Comparison of ENCODE assay signal across 13 cellular contexts in genomic region chr16:78684655-78685400, GRCh38.
DNase-seq lines count a peak whose midpoint lies in the region; ATAC-seq and TF ChIP-seq lines count a peak whose summit lies in the region.
"Had no signal": no experiment of that assay in that cellular context is flagged by ENCODE, and none has a peak within 500 bp of the region (broad histone marks: within the 10 kb centered on the region; RNA-seq: fewer than 3 reads in every experiment).

No MANE protein-coding gene starts in this region.

- H3K36me3 ChIP-seq in body of pancreas (replicated peaks in 1 of 2; ENCODE audit: insufficient read depth in 1 of 2, low read depth in 2 of 2) (no peaks in the 10 kb centered on the region), heart right ventricle (no peaks in the 10 kb centered on the region), skeletal muscle satellite cell (ENCODE audit: insufficient read depth, low read length) (no peaks in the 10 kb centered on the region)
- H3K36me3 ChIP-seq: BLaER1 had no signal

- H3K4me3 ChIP-seq in body of pancreas (no peak overlapping the region), heart right ventricle (no peak overlapping the region), skeletal muscle satellite cell (ENCODE audit: low read length) (peak overlapping the region; percentile 31)
- H3K4me3 ChIP-seq: BLaER1 had no signal

- peaks cover 0 to 7% (median 0%) of the 10 kb centered on the region in 3 donors for H3K27me3 Mint-ChIP-seq in immature natural killer cell (ENCODE audit: low read depth in 3 of 3)

- peak overlapping the region; percentile 69 for H3K9ac ChIP-seq in skeletal muscle satellite cell (ENCODE audit: low read depth, low read length)
- H3K9ac ChIP-seq: BLaER1 had no signal

- H3K4me3 Mint-ChIP-seq in immature natural killer cell: no peak overlapping the region
- H3K4me3 Mint-ChIP-seq: natural killer cell had no signal

- peak overlapping the region; percentile 54 for H3K4me2 ChIP-seq in skeletal muscle satellite cell (ENCODE audit: low read length)
- H3K4me2 ChIP-seq: BLaER1 had no signal

- H3K27me3 ChIP-seq in body of pancreas (no peaks in the 10 kb centered on the region), heart right ventricle (no peaks in the 10 kb centered on the region), skeletal muscle satellite cell (ENCODE audit: control insufficient read depth, insufficient read depth, low read length) (no peaks in the 10 kb centered on the region)
- H3K27me3 ChIP-seq: BLaER1 had no signal

- no peaks in the 10 kb centered on the region for H3K4me1 Mint-ChIP-seq in immature natural killer cell
- H3K4me1 Mint-ChIP-seq: natural killer cell had no signal

- no peaks in the 10 kb centered on the region for H3K9me3 Mint-ChIP-seq in activated naive CD4-positive, alpha-beta T cell treated with anti-CD3 and anti-CD28 coated beads, Interleukin-2, amount 50 U/mL, for 72 hours
- no peaks in the 10 kb centered on the region for H3K9me3 Mint-ChIP-seq in immature natural killer cell
- H3K9me3 Mint-ChIP-seq: natural killer cell had no signal

- H3K9me3 ChIP-seq in body of pancreas: no peaks in the 10 kb centered on the region
- no peaks in the 10 kb centered on the region for H3K9me3 ChIP-seq in heart right ventricle
- H3K9me3 ChIP-seq in skeletal muscle satellite cell (replicated peaks; ENCODE audit: low read length): no peaks in the 10 kb centered on the region
- H3K9me3 ChIP-seq: BLaER1 had no signal

- intact Hi-C loops in body of pancreas (cut with DNase I) (no loop called here), heart right ventricle (cut with DNase I) (loop anchor here in 2 of 10 donors (5.0 kb wide), 1 partner anchor 178 kb away; no protein-coding TSS in a partner anchor)

- H3K27ac Mint-ChIP-seq in activated naive CD4-positive, alpha-beta T cell treated with anti-CD3 and anti-CD28 coated beads, Interleukin-2, amount 50 U/mL, for 72 hours: no peak overlapping the region
- H3K27ac Mint-ChIP-seq in immature natural killer cell: no peak overlapping the region
- H3K27ac Mint-ChIP-seq: natural killer cell had no signal

- 74 to 84% methylated on average over 5 of the region's 5 CpGs for WGBS in body of pancreas, 2 donors
- 73 to 77% methylated on average over 5 of the region's 5 CpGs for WGBS in heart right ventricle, 2 donors

- H3K36me3 Mint-ChIP-seq in activated naive CD4-positive, alpha-beta T cell treated with anti-CD3 and anti-CD28 coated beads, Interleukin-2, amount 50 U/mL, for 72 hours: no peaks in the 10 kb centered on the region
- peaks cover 0 to 6% (median 0%) of the 10 kb centered on the region in 3 donors for H3K36me3 Mint-ChIP-seq in immature natural killer cell
- H3K36me3 Mint-ChIP-seq: natural killer cell had no signal

- H3K27ac ChIP-seq in body of pancreas: no peak overlapping the region
- peak overlapping the region in 8 of 10 donors; percentile 24 to 77 (median 65) for H3K27ac ChIP-seq in heart right ventricle
- H3K27ac ChIP-seq: BLaER1 had no signal

- ATAC-seq in body of pancreas: peak; percentile 27
- ATAC-seq in heart right ventricle: peak; percentile 77 to 91 (median 86)
- no peak for ATAC-seq in GM18858 (IDR thresholded peaks at IDR 0.05; ENCODE audit: unreplicated experiment)
- no peak for ATAC-seq in GM19324 (IDR thresholded peaks at IDR 0.05; ENCODE audit: low FRiP score, unreplicated experiment)
- ATAC-seq in activated naive CD4-positive, alpha-beta T cell treated with anti-CD3 and anti-CD28 coated beads, Interleukin-2, amount 50 U/mL, for 72 hours: no peak
- ATAC-seq: natural killer cell had no signal

- DNase-seq in GM04504 (ENCODE audit: low read depth) (peak; percentile 42), body of pancreas (peak in 1 of 4 donors; percentile 28), heart right ventricle (peak in 1 of 2 donors; percentile 63), immature natural killer cell (no peak)
- no peak for DNase-seq in activated naive CD4-positive, alpha-beta T cell treated with anti-CD3 and anti-CD28 coated beads, Interleukin-2, amount 50 U/mL, for 72 hours (ENCODE audit: low spot score in 2 of 2)
- DNase-seq: activated CD4-positive, alpha-beta T cell treated with anti-CD3 and anti-CD28 coated beads for 1 hour; activated T-cell treated with anti-CD3 and anti-CD28 coated beads, Interleukin-2, amount 50 U/mL, for 48 hours; natural killer cell; NCI-H2029 had no signal

- TF ChIP-seq POLR2A in body of pancreas (IDR thresholded peaks at IDR 0.05): no peak

- H3K4me1 ChIP-seq in body of pancreas: no peaks in the 10 kb centered on the region
- peaks cover 0 to 32% (median 11%) of the 10 kb centered on the region in 9 donors for H3K4me1 ChIP-seq in heart right ventricle
- H3K4me1 ChIP-seq in skeletal muscle satellite cell (ENCODE audit: control insufficient read depth, insufficient read depth, low read length): peaks cover 25% of the 10 kb centered on the region
- H3K4me1 ChIP-seq: BLaER1 had no signal

- no peak for TF ChIP-seq CTCF in body of pancreas (IDR thresholded peaks at IDR 0.05)
- TF ChIP-seq CTCF in heart right ventricle (IDR thresholded peaks at IDR 0.05): no peak

Comparison
In these comparisons a context has a peak if more than half of its experiments do, and no peak if none do; other contexts are left out.
1. ATAC-seq: peak in body of pancreas (single experiment) and heart right ventricle (8 of 8); none in GM18858 (single experiment), GM19324 (single experiment) and activated naive CD4-positive, alpha-beta T cell treated with anti-CD3 and anti-CD28 coated beads, Interleukin-2, amount 50 U/mL, for 72 hours (0 of 2).
2. H3K27ac ChIP-seq: peak in heart right ventricle (8 of 10); none in body of pancreas (0 of 4).